In genomic region chr22:46010951-46011626, GRCh38 we compare ENCODE assay signal across 1 cellular context.
A peak's percentile ranks its signal among the peaks of the same experiment; 100 is the strongest.
TF ChIP-seq lines count a peak whose summit lies in the region.

No MANE protein-coding gene starts in this region.

TF ChIP-seq in HepG2, 621 proteins besides CTCF, POLR2A, EP300 and RAD21 (continued from another document and continues in another):
- no peak for TF ChIP-seq CEBPZ (IDR thresholded peaks at IDR 0.05; ENCODE audit: low read length)
- no peak for TF ChIP-seq MAFK (conservative IDR thresholded peaks at IDR 0.05 in 1 of 2, IDR thresholded peaks at IDR 0.05 in 1 of 2; ENCODE audit: low read length in 2 of 2)
- no peak for TF ChIP-seq SMAD3 (CRISPR knock-in tag; IDR thresholded peaks at IDR 0.05)
- no peak for TF ChIP-seq RORA (CRISPR knock-in tag; IDR thresholded peaks at IDR 0.05)
- TF ChIP-seq ZNF569 (CRISPR knock-in tag; IDR thresholded peaks at IDR 0.05; ENCODE audit: borderline replicate concordance): no peak
- TF ChIP-seq ZNF574 (CRISPR knock-in tag; IDR thresholded peaks at IDR 0.05): 0 out of 2 replicates have a peak, but pooled peaks have one; percentile 17
- TF ChIP-seq NFKB2 (CRISPR knock-in tag; IDR thresholded peaks at IDR 0.05; ENCODE audit: borderline replicate concordance): no peak
- TF ChIP-seq ZNF484 (CRISPR knock-in tag; IDR thresholded peaks at IDR 0.05; ENCODE audit: borderline replicate concordance, low read depth): no peak
- TF ChIP-seq SRSF4 (IDR thresholded peaks at IDR 0.05; ENCODE audit: low read depth, low read length, poor library complexity, severe bottlenecking): no peak
- no peak for TF ChIP-seq PCBP2 (optimal IDR thresholded peaks at IDR 0.05; ENCODE audit: low read depth, low read length, poor library complexity, severe bottlenecking)
- TF ChIP-seq ZNF777 (CRISPR knock-in tag; IDR thresholded peaks at IDR 0.05): peak; percentile 88
- TF ChIP-seq ZMYM4 (CRISPR knock-in tag; IDR thresholded peaks at IDR 0.05): no peak
- TF ChIP-seq ZNF570 (CRISPR knock-in tag; IDR thresholded peaks at IDR 0.05; ENCODE audit: borderline replicate concordance): no peak
- TF ChIP-seq SRSF9 (IDR thresholded peaks at IDR 0.05; ENCODE audit: borderline replicate concordance, insufficient read depth, low read depth, low read length, poor library complexity, severe bottlenecking): no peak
- TF ChIP-seq BCL6 (CRISPR knock-in tag; IDR thresholded peaks at IDR 0.05): peak; percentile 59
- no peak for TF ChIP-seq RBM39 (IDR thresholded peaks at IDR 0.05; ENCODE audit: low read depth, low read length, poor library complexity, severe bottlenecking)
- peak; percentile 100 for TF ChIP-seq ZNF543 (CRISPR knock-in tag; IDR thresholded peaks at IDR 0.05)
- TF ChIP-seq MEIS2 (CRISPR knock-in tag; IDR thresholded peaks at IDR 0.05): no peak
- TF ChIP-seq RFXAP (CRISPR knock-in tag; IDR thresholded peaks at IDR 0.05; ENCODE audit: borderline replicate concordance): 0 out of 2 replicates have a peak, but pooled peaks have one; percentile 14
- TF ChIP-seq MED1 (CRISPR knock-in tag; IDR thresholded peaks at IDR 0.05): no peak
- TF ChIP-seq JARID2 (CRISPR knock-in tag; IDR thresholded peaks at IDR 0.05; ENCODE audit: insufficient replicate concordance): no peak
- TF ChIP-seq HOXD1 (CRISPR knock-in tag; IDR thresholded peaks at IDR 0.05): no peak
- TF ChIP-seq ZFX (CRISPR knock-in tag; IDR thresholded peaks at IDR 0.05; ENCODE audit: low read depth): peak; percentile 69
- TF ChIP-seq HIC2 (CRISPR knock-in tag; IDR thresholded peaks at IDR 0.05; ENCODE audit: low read depth): peak; percentile 75
- no peak; the same call in 1 of the 2 replicates for TF ChIP-seq PHF21A (CRISPR knock-in tag; IDR thresholded peaks at IDR 0.05)
- TF ChIP-seq MYNN (CRISPR knock-in tag; IDR thresholded peaks at IDR 0.05; ENCODE audit: low read depth): no peak
- TF ChIP-seq SRSF1 (optimal IDR thresholded peaks at IDR 0.05; ENCODE audit: low read depth, low read length): no peak
- no peak for TF ChIP-seq TAF15 (IDR thresholded peaks at IDR 0.05; ENCODE audit: low read depth, low read length, poor library complexity, severe bottlenecking)
- TF ChIP-seq ZNF552 (CRISPR knock-in tag; IDR thresholded peaks at IDR 0.05; ENCODE audit: borderline replicate concordance): no peak
- TF ChIP-seq ZBTB7A (CRISPR knock-in tag; IDR thresholded peaks at IDR 0.05): no peak
- TF ChIP-seq PRDM15 (CRISPR knock-in tag; IDR thresholded peaks at IDR 0.05): no peak
- TF ChIP-seq CBX2 (IDR thresholded peaks at IDR 0.05; ENCODE audit: low read depth, low read length): no peak
- no peak for TF ChIP-seq CBX2 (CRISPR knock-in tag; IDR thresholded peaks at IDR 0.05; ENCODE audit: low read depth)
- no peak for TF ChIP-seq HIVEP1 (CRISPR knock-in tag; IDR thresholded peaks at IDR 0.05)
- TF ChIP-seq ZIK1 (CRISPR knock-in tag; IDR thresholded peaks at IDR 0.05; ENCODE audit: borderline replicate concordance, low read depth): no peak
- TF ChIP-seq IRF1 (CRISPR knock-in tag; IDR thresholded peaks at IDR 0.05; ENCODE audit: low read depth): no peak
- TF ChIP-seq ZSCAN5A (CRISPR knock-in tag; IDR thresholded peaks at IDR 0.05; ENCODE audit: borderline replicate concordance): no peak
- TF ChIP-seq CREM (IDR thresholded peaks at IDR 0.05): no peak
- no peak for TF ChIP-seq CREM (CRISPR knock-in tag; IDR thresholded peaks at IDR 0.05)
- TF ChIP-seq ATRX (CRISPR knock-in tag; IDR thresholded peaks at IDR 0.05; ENCODE audit: borderline replicate concordance): no peak
- TF ChIP-seq POGZ (CRISPR knock-in tag; IDR thresholded peaks at IDR 0.05): no peak
- TF ChIP-seq ZNF296 (CRISPR knock-in tag; conservative IDR thresholded peaks at IDR 0.05): no peak
- TF ChIP-seq MLX (CRISPR knock-in tag; IDR thresholded peaks at IDR 0.05): no peak
- TF ChIP-seq JDP2 (CRISPR knock-in tag; IDR thresholded peaks at IDR 0.05; ENCODE audit: borderline replicate concordance): no peak
- TF ChIP-seq ZC3H4 (CRISPR knock-in tag; IDR thresholded peaks at IDR 0.05; ENCODE audit: borderline replicate concordance): no peak
- no peak for TF ChIP-seq ZNF441 (CRISPR knock-in tag; IDR thresholded peaks at IDR 0.05; ENCODE audit: borderline replicate concordance)
- TF ChIP-seq GTF2F1 (IDR thresholded peaks at IDR 0.05; ENCODE audit: low read length): no peak
- TF ChIP-seq JUN (CRISPR knock-in tag; IDR thresholded peaks at IDR 0.05): no peak
- TF ChIP-seq ZNF24 (IDR thresholded peaks at IDR 0.05): no peak
- TF ChIP-seq, protein P1, sequence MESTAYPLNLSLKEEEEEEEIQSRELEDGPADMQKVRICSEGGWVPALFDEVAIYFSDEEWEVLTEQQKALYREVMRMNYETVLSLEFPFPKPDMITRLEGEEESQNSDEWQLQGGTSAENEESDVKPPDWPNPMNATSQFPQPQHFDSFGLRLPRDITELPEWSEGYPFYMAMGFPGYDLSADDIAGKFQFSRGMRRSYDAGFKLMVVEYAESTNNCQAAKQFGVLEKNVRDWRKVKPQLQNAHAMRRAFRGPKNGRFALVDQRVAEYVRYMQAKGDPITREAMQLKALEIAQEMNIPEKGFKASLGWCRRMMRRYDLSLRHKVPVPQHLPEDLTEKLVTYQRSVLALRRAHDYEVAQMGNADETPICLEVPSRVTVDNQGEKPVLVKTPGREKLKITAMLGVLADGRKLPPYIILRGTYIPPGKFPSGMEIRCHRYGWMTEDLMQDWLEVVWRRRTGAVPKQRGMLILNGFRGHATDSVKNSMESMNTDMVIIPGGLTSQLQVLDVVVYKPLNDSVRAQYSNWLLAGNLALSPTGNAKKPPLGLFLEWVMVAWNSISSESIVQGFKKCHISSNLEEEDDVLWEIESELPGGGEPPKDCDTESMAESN (CRISPR knock-in tag; conservative IDR thresholded peaks at IDR 0.05): no peak
- TF ChIP-seq ETV6 (CRISPR knock-in tag; conservative IDR thresholded peaks at IDR 0.05): no peak
- no peak for TF ChIP-seq ZNF557 (CRISPR knock-in tag; IDR thresholded peaks at IDR 0.05)
- TF ChIP-seq SMYD3 (CRISPR knock-in tag; IDR thresholded peaks at IDR 0.05): no peak
- no peak for TF ChIP-seq MAFG (CRISPR knock-in tag; IDR thresholded peaks at IDR 0.05)
